Comparison of ENCODE assay signal across 9 cellular contexts in the genomic region with DNA sequence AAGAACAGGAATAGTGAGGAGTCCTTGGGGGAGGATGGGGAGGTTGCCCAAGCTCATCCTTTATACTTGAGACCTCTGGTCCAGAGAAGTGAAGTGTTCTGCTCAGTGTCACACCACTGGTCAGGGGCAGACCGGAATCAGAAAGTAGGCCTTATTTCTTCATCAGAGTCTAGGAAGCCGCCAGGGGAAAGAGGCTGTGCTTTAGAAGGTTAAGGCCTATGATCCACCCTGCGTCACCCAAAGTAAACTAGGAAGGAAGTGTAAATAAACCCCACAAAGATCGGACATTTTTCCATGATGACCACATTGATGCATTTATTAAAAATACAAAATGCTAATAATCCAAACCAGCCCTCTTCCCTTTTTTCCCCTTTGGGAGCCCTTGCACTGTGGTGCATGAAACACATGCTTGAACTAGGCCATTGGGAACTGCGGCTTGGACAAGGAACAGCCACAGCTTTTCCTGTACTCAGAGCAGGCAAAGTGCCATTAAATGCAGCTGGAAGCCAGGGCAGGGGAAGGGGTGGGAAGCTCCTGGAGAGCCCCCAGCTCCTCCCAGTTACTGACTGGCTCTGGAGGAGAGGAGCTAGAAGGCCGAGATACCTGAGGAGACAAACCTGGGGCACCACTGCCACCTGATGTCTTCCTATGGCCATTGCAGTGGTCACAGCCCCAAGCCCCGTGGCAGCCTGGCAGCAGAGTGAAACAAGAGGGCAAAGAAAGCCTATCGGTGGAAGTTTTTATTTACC. TPM values are rescaled to one million over a fixed set of nuclear protein-coding genes. Genes with fewer than 3 reads are reported as not detected.
DNase-seq lines count a peak whose midpoint lies in the region; ATAC-seq, FAIRE-seq and TF ChIP-seq lines count a peak whose summit lies in the region.
"Had no signal": no experiment of that assay in that cellular context is flagged by ENCODE, and none has a peak within 500 bp of the region (broad histone marks: within the 10 kb centered on the region; RNA-seq: fewer than 3 reads in every experiment).

No MANE protein-coding gene starts in this region.

- ATAC-seq in natural killer cell treated with Interleukin-12 subunit alpha and Interleukin-12 subunit beta and Interleukin-15 and Interleukin-18, amount 100 ng/mL, for 72 hours, result peak; percentile 85 to 91
- ATAC-seq in stimulated activated memory B cell treated with anti-CD40 and anti-IgM and Interleukin-4, amounts not matched to agents 10 μg/mL and 1 μg/mL and 100 μg/mL, for 72 hours, result peak; percentile 88
- ATAC-seq in GM19397 (IDR thresholded peaks at IDR 0.05; ENCODE audit: unreplicated experiment), result no peak

- TF ChIP-seq CTCF in OCI-LY7 (conservative IDR thresholded peaks at IDR 0.05; ENCODE audit: low read length) (peak; percentile 89), fibroblast of mammary gland (conservative IDR thresholded peaks at IDR 0.05; ENCODE audit: control insufficient read depth, insufficient read depth, low read depth, low read length) (peak; percentile 80)

- no TSS peak for BruUV-seq in OCI-LY7 (replicated peaks; lab: Mats Ljungman, UMichigan)

- no peak overlapping the region for H3K4me2 ChIP-seq in OCI-LY7 (ENCODE audit: low read length)

- H3K36me3 ChIP-seq in OCI-LY7 (ENCODE audit: insufficient read depth, low read length), result no peaks in the 10 kb centered on the region

- no peak for FAIRE-seq in HTR-8/SVneo (lab: Jason Lieb, UNC)

- CTCF ChIA-PET in OCI-LY7 (lab: Charles Lee; ENCODE audit: unreplicated experiment), result interaction anchor here (0.6 to 1.6 kb wide), 3 partner anchors 161 to 629 kb away, joined by 3 to 5 read pairs (median 3); no protein-coding TSS in a partner anchor

- H2AFZ ChIP-seq in OCI-LY7 (ENCODE audit: low read length), result no peak overlapping the region

- intact Hi-C loops in OCI-LY7 (cut with micrococcal nuclease; ENCODE audit: unreplicated experiment), result loop anchor here (1.0 to 5.0 kb wide), 4 partner anchors 64 to 629 kb away; no protein-coding TSS in a partner anchor

- H3K9me3 Mint-ChIP-seq in natural killer cell treated with Interleukin-12 subunit alpha and Interleukin-12 subunit beta and Interleukin-15 and Interleukin-18, amount 100 ng/mL, for 72 hours, result no peaks in the 10 kb centered on the region
- no peaks in the 10 kb centered on the region for H3K9me3 Mint-ChIP-seq in stimulated activated memory B cell treated with anti-CD40 and anti-IgM and Interleukin-4, amounts not matched to agents 10 μg/mL and 1 μg/mL and 100 μg/mL, for 72 hours

- no peaks in the 10 kb centered on the region for H3K27me3 Mint-ChIP-seq in natural killer cell treated with Interleukin-12 subunit alpha and Interleukin-12 subunit beta and Interleukin-15 and Interleukin-18, amount 100 ng/mL, for 72 hours
- H3K27me3 Mint-ChIP-seq in stimulated activated memory B cell treated with anti-CD40 and anti-IgM and Interleukin-4, amounts not matched to agents 10 μg/mL and 1 μg/mL and 100 μg/mL, for 72 hours, result no peaks in the 10 kb centered on the region

- H3K4me3 Mint-ChIP-seq in natural killer cell treated with Interleukin-12 subunit alpha and Interleukin-12 subunit beta and Interleukin-15 and Interleukin-18, amount 100 ng/mL, for 72 hours, result no peak overlapping the region
- no peak overlapping the region for H3K4me3 Mint-ChIP-seq in stimulated activated memory B cell treated with anti-CD40 and anti-IgM and Interleukin-4, amounts not matched to agents 10 μg/mL and 1 μg/mL and 100 μg/mL, for 72 hours

- DNase-seq in ELR (ENCODE audit: low read depth), result peak; percentile 81
- DNase-seq in HTR-8/SVneo (ENCODE audit: insufficient read length, low spot score), result peak; percentile 86
- peak; percentile 68 for DNase-seq in OCI-LY7 (ENCODE audit: low spot score)
- peak; percentile 74 to 79 for DNase-seq in activated T-cell treated with anti-CD3 and anti-CD28 coated beads, Interleukin-2, amount 50 U/mL, for 48 hours
- peak; percentile 81 for DNase-seq in fibroblast of mammary gland (ENCODE audit: low read depth)
- peak; percentile 72 for DNase-seq in natural killer cell treated with Interleukin-12 subunit alpha and Interleukin-12 subunit beta and Interleukin-15 and Interleukin-18, amount 100 ng/mL, for 72 hours (ENCODE audit: low spot score)

- H4K20me1 ChIP-seq in OCI-LY7 (ENCODE audit: insufficient read depth, low read length), result no peaks in the 10 kb centered on the region

- POLR2A ChIA-PET in OCI-LY7 (lab: Charles Lee), result interaction anchor here (0.5 to 1.0 kb wide), 2 partner anchors 22 to 67 kb away, joined by 3 to 6 read pairs; no protein-coding TSS in a partner anchor

- H3K4me1 ChIP-seq in OCI-LY7 (ENCODE audit: insufficient read depth, low read length, poor library complexity, severe bottlenecking), result no peaks in the 10 kb centered on the region

- no peak overlapping the region for H3K27ac Mint-ChIP-seq in natural killer cell treated with Interleukin-12 subunit alpha and Interleukin-12 subunit beta and Interleukin-15 and Interleukin-18, amount 100 ng/mL, for 72 hours
- H3K27ac Mint-ChIP-seq in stimulated activated memory B cell treated with anti-CD40 and anti-IgM and Interleukin-4, amounts not matched to agents 10 μg/mL and 1 μg/mL and 100 μg/mL, for 72 hours, result no peak overlapping the region

- peaks cover 0 to 2% of the 10 kb centered on the region in 2 donors for H3K4me1 Mint-ChIP-seq in natural killer cell treated with Interleukin-12 subunit alpha and Interleukin-12 subunit beta and Interleukin-15 and Interleukin-18, amount 100 ng/mL, for 72 hours (ENCODE audit: low read depth in 2 of 2)
- H3K4me1 Mint-ChIP-seq in stimulated activated memory B cell treated with anti-CD40 and anti-IgM and Interleukin-4, amounts not matched to agents 10 μg/mL and 1 μg/mL and 100 μg/mL, for 72 hours, result peaks cover 11% of the 10 kb centered on the region

- H3K27ac ChIP-seq in OCI-LY7 (ENCODE audit: low read depth, low read length, poor library complexity, severe bottlenecking), result no peak overlapping the region
- H3K27ac ChIP-seq: epithelial cell of prostate had no signal

- no peaks in the 10 kb centered on the region for H3K36me3 Mint-ChIP-seq in natural killer cell treated with Interleukin-12 subunit alpha and Interleukin-12 subunit beta and Interleukin-15 and Interleukin-18, amount 100 ng/mL, for 72 hours
- no peaks in the 10 kb centered on the region for H3K36me3 Mint-ChIP-seq in stimulated activated memory B cell treated with anti-CD40 and anti-IgM and Interleukin-4, amounts not matched to agents 10 μg/mL and 1 μg/mL and 100 μg/mL, for 72 hours

- no peaks in the 10 kb centered on the region for H3K9me2 ChIP-seq in OCI-LY7 (ENCODE audit: insufficient read depth, low read length)

- no peaks in the 10 kb centered on the region for H3K79me2 ChIP-seq in OCI-LY7 (ENCODE audit: insufficient read depth, low read depth, low read length)

- no peaks in the 10 kb centered on the region for H3K9me3 ChIP-seq in OCI-LY7 (ENCODE audit: low read length)

- H3K4me3 ChIP-seq in OCI-LY7 (ENCODE audit: low read depth, low read length, poor library complexity, severe bottlenecking) (no peak overlapping the region), fibroblast of mammary gland (ENCODE audit: control insufficient read depth, low read depth, low read length) (no peak overlapping the region)

RNA-seq across cellular contexts. Expression of gene CDC25A, which starts 37.0 kb away (rescaled TPM):
- total RNA-seq in OCI-LY7 (2014; rRNA removed; shearing (Covaris generic)), result 74.5 and 83.4 TPM in 2 replicates
- total RNA-seq in OCI-LY7 (2022), result 72.9 and 75.4 TPM in 2 replicates
- total RNA-seq in natural killer cell treated with Interleukin-12 subunit alpha and Interleukin-12 subunit beta and Interleukin-15 and Interleukin-18, amount 100 ng/mL, for 72 hours, result 10 to 100 TPM; 35.8 to 76.7 TPM
